In the genomic region with DNA sequence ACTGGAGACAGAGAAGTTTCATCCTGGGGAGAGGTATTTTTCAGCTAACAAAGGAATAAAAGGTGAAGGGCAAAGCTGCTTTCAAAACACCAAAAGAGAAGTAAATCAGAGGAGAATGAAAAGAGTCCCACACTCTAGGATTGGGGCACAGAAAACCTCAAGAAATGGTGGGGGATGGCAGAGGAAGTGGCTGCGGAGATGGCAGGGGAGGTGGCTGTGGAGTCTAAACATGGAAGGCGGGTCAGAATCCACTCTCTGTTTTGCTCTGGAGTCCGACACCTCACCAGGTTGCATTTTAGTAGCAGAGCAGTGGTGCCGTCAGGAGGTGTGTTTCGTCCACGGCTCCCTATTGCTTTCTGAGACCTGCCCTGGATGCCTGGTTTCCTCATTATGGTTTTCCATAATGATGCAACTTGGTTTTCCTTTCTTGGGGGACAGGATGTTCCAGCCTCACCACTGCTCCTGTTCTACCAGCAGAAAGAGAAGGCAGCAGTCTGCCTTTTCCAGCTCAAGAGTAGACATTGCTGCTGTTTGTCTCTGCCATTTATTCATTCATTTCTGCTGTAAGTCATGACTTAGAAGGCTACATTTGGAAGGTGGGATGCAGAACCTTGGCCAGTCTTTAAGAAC, we compare ENCODE assay signal across 1 cellular context.
TF ChIP-seq lines count a peak whose summit lies in the region.

No MANE protein-coding gene starts in this region.

TF ChIP-seq in IMR-90, 13 proteins besides CTCF, POLR2A, EP300 and RAD21:
- no peak for TF ChIP-seq RCOR1 (IDR thresholded peaks at IDR 0.05; ENCODE audit: insufficient replicate concordance, low read length)
- no peak for TF ChIP-seq RFX5 (IDR thresholded peaks at IDR 0.05; ENCODE audit: low read depth, low read length)
- TF ChIP-seq BHLHE40 (IDR thresholded peaks at IDR 0.05; ENCODE audit: low read depth, low read length), result no peak
- no peak for TF ChIP-seq NFE2L2 (IDR thresholded peaks at IDR 0.05; ENCODE audit: low read depth, low read length)
- TF ChIP-seq CHD1 (IDR thresholded peaks at IDR 0.05; ENCODE audit: low read depth, low read length), result no peak
- no peak for TF ChIP-seq USF2 (IDR thresholded peaks at IDR 0.05; ENCODE audit: low read depth, low read length)
- no peak for TF ChIP-seq MAZ (IDR thresholded peaks at IDR 0.05; ENCODE audit: borderline replicate concordance, low read depth, low read length)
- TF ChIP-seq CEBPB (IDR thresholded peaks at IDR 0.05; ENCODE audit: low read depth, low read length), result no peak
- TF ChIP-seq MXI1 (IDR thresholded peaks at IDR 0.05; ENCODE audit: borderline replicate concordance, low read depth, low read length), result no peak
- TF ChIP-seq MAFK (IDR thresholded peaks at IDR 0.05; ENCODE audit: low read depth, low read length), result no peak
- TF ChIP-seq SMC3 (IDR thresholded peaks at IDR 0.05; ENCODE audit: low read depth, low read length), result no peak
- no peak for TF ChIP-seq FOS (IDR thresholded peaks at IDR 0.05; ENCODE audit: low read depth, low read length)
- no peak for TF ChIP-seq ELK1 (IDR thresholded peaks at IDR 0.05; ENCODE audit: borderline replicate concordance, low read depth, low read length)
